26 cellular contexts compared by ENCODE assay signal in genomic region chr2:18384242-18384641, GRCh38.
"Had no signal": no experiment of that assay in that cellular context is flagged by ENCODE, and none has a peak within 500 bp of the region (broad histone marks: within the 10 kb centered on the region; RNA-seq: fewer than 3 reads in every experiment).

No MANE protein-coding gene starts in this region.

- DNase-seq: islet precursor cell; left ventricle myocardium inferior; mesendoderm; naive B cell; natural killer cell; nephron progenitor cell; ovary; right lobe of liver; stimulated activated CD4-positive, alpha-beta T cell treated with anti-CD3 and anti-CD28 coated beads, Interleukin-1b, Interleukin-23, amount 100 ng/mL, for 48 hours; stimulated activated CD4-positive, alpha-beta T cell treated with anti-CD3 and anti-CD28 coated beads, Interleukin-2, amount 100 ng/mL, for 48 hours; stimulated activated CD4-positive, alpha-beta T cell treated with anti-CD3 and anti-CD28 coated beads, Interleukin-4, amount 100 ng/mL, for 4 hours; stimulated activated CD8-positive, alpha-beta memory T cell treated with anti-CD3 and anti-CD28 coated beads, Interleukin-4, amount 100 ng/mL, for 48 hours; stimulated activated naive CD4-positive, alpha-beta T cell treated with Interleukin-2 at 50 U/mL for 16 hours; stimulated activated naive CD8-positive, alpha-beta T cell treated with anti-CD3 and anti-CD28 coated beads, Interleukin-15, amount 100 ng/mL, for 72 hours; substantia nigra; uterus had no signal

- H3K9me3 ChIP-seq: left ventricle myocardium inferior, neutrophil, ovary, right atrium auricular region, right lobe of liver, tibial nerve, uterus had no signal

- H3K4me3 Mint-ChIP-seq: mesothelial cell of epicardium; naive B cell; natural killer cell; nephron progenitor cell; neural progenitor cell; stimulated activated memory B cell treated with anti-CD40 and anti-IgM and Interleukin-4, amounts not matched to agents 10 μg/mL and 1 μg/mL and 100 μg/mL, for 72 hours; stimulated activated naive CD8-positive, alpha-beta T cell treated with anti-CD3 and anti-CD28 coated beads, Interleukin-15, amount 100 ng/mL, for 72 hours; type B pancreatic cell had no signal

- H3K4me1 Mint-ChIP-seq: naive B cell; natural killer cell; neural progenitor cell; stimulated activated memory B cell treated with anti-CD40 and anti-IgM and Interleukin-4, amounts not matched to agents 10 μg/mL and 1 μg/mL and 100 μg/mL, for 72 hours; stimulated activated naive CD8-positive, alpha-beta T cell treated with anti-CD3 and anti-CD28 coated beads, Interleukin-15, amount 100 ng/mL, for 72 hours had no signal

- H3K4me1 ChIP-seq: left ventricle myocardium inferior, neural progenitor cell, right lobe of liver, uterus had no signal

- H3K27ac ChIP-seq: left ventricle myocardium inferior, neural progenitor cell, neutrophil, ovary, right atrium auricular region, right lobe of liver, tibial nerve, uterus had no signal

- H3K27ac Mint-ChIP-seq: mesothelial cell of epicardium; naive B cell; natural killer cell; nephron progenitor cell; neural progenitor cell; progenitor cell of endocrine pancreas; stimulated activated memory B cell treated with anti-CD40 and anti-IgM and Interleukin-4, amounts not matched to agents 10 μg/mL and 1 μg/mL and 100 μg/mL, for 72 hours; stimulated activated naive CD8-positive, alpha-beta T cell treated with anti-CD3 and anti-CD28 coated beads, Interleukin-15, amount 100 ng/mL, for 72 hours; type B pancreatic cell had no signal

- ATAC-seq: natural killer cell; right lobe of liver; stimulated activated memory B cell treated with anti-CD40 and anti-IgM and Interleukin-4, amounts not matched to agents 10 μg/mL and 1 μg/mL and 100 μg/mL, for 72 hours; stimulated activated naive CD8-positive, alpha-beta T cell treated with anti-CD3 and anti-CD28 coated beads, Interleukin-15, amount 100 ng/mL, for 72 hours had no signal

- H3K27me3 ChIP-seq: ovary, right atrium auricular region, uterus had no signal

- H3K9ac ChIP-seq: neural progenitor cell had no signal

- H3K36me3 ChIP-seq: left ventricle myocardium inferior, neural progenitor cell, neutrophil, ovary, right atrium auricular region, right lobe of liver, tibial nerve, uterus had no signal

- H3K4me2 ChIP-seq: neural progenitor cell, smooth muscle cell had no signal

- H3K36me3 Mint-ChIP-seq: mesothelial cell of epicardium; naive B cell; natural killer cell; neural progenitor cell; stimulated activated memory B cell treated with anti-CD40 and anti-IgM and Interleukin-4, amounts not matched to agents 10 μg/mL and 1 μg/mL and 100 μg/mL, for 72 hours; type B pancreatic cell had no signal

- H3K9me3 Mint-ChIP-seq: mesothelial cell of epicardium; naive B cell; natural killer cell; nephron progenitor cell; neural progenitor cell; stimulated activated memory B cell treated with anti-CD40 and anti-IgM and Interleukin-4, amounts not matched to agents 10 μg/mL and 1 μg/mL and 100 μg/mL, for 72 hours; stimulated activated naive CD8-positive, alpha-beta T cell treated with anti-CD3 and anti-CD28 coated beads, Interleukin-15, amount 100 ng/mL, for 72 hours; type B pancreatic cell had no signal

- H2AFZ ChIP-seq: neural progenitor cell had no signal

- H3K4me3 ChIP-seq: left ventricle myocardium inferior, lung, neural progenitor cell, ovary, right atrium auricular region, right lobe of liver, smooth muscle cell, tibial nerve, uterus had no signal
